16 cellular contexts compared by ENCODE assay signal in the genomic region with DNA sequence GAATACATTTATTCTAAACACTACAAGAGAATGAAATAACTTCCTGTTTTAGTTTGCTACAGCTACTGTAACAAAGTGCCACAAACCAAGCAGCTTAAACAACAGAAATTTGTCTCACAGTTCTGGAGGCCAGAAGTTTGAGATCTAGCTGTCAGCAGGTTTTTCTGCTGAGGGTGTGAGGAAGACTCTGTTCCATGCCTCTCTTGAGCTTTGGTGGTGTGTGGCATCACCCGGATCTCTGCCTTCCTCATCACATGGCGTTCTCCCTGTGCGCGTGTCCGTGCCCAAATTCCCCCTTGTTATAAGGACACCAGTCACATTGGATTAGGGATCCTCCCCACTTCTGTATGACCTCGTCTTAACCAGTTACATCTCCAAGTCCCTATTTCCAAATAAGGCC.
"Had no signal": no experiment of that assay in that cellular context is flagged by ENCODE, and none has a peak within 500 bp of the region (broad histone marks: within the 10 kb centered on the region; RNA-seq: fewer than 3 reads in every experiment).

No MANE protein-coding gene starts in this region.

- H3K27me3 ChIP-seq: body of pancreas had no signal

- H3K4me1 Mint-ChIP-seq: activated naive CD4-positive, alpha-beta T cell treated with anti-CD3 and anti-CD28 coated beads, Interleukin-2, amount 10 ng/mL, durations not matched to agents 7 days and 5 days; activated T-helper 17 cell treated with anti-CD3 and anti-CD28 coated beads, Interleukin-2, amount 50 U/mL, for 72 hours; central memory CD8-positive, alpha-beta T cell; memory B cell; neural crest cell; stimulated activated memory B cell treated with anti-CD40 and anti-IgM and Interleukin-4, amounts not matched to agents 10 μg/mL and 1 μg/mL and 100 μg/mL, for 72 hours had no signal

- DNase-seq: activated CD4-positive, alpha-beta T cell treated with anti-CD3 and anti-CD28 coated beads for 48 hours; activated naive CD4-positive, alpha-beta T cell treated with anti-CD3 and anti-CD28 coated beads, Interleukin-2, amount 10 ng/mL, durations not matched to agents 7 days and 5 days; effector memory CD8-positive, alpha-beta T cell; left cardiac atrium; pancreas; stimulated activated CD4-positive, alpha-beta T cell treated with anti-CD3 and anti-CD28 coated beads, Interleukin-1b, Interleukin-23, amount 100 ng/mL, for 48 hours had no signal

- H3K9me3 Mint-ChIP-seq: activated naive CD4-positive, alpha-beta T cell treated with anti-CD3 and anti-CD28 coated beads, Interleukin-2, amount 10 ng/mL, durations not matched to agents 7 days and 5 days; activated T-helper 17 cell treated with anti-CD3 and anti-CD28 coated beads, Interleukin-2, amount 50 U/mL, for 72 hours; central memory CD8-positive, alpha-beta T cell; effector memory CD8-positive, alpha-beta T cell; memory B cell; neural crest cell; stimulated activated memory B cell treated with anti-CD40 and anti-IgM and Interleukin-4, amounts not matched to agents 10 μg/mL and 1 μg/mL and 100 μg/mL, for 72 hours; T-helper 1 cell treated with Interleukin-12 subunit alpha and Interleukin-12 subunit beta and Interleukin-4 antibody, amounts not matched to agents 30 μg/mL and 1 μg/mL, for 36 hours; WTC11 had no signal

- H3K4me3 Mint-ChIP-seq: activated naive CD4-positive, alpha-beta T cell treated with anti-CD3 and anti-CD28 coated beads, Interleukin-2, amount 10 ng/mL, durations not matched to agents 7 days and 5 days; activated T-helper 17 cell treated with anti-CD3 and anti-CD28 coated beads, Interleukin-2, amount 50 U/mL, for 72 hours; central memory CD8-positive, alpha-beta T cell; effector memory CD8-positive, alpha-beta T cell; memory B cell; neural crest cell; stimulated activated memory B cell treated with anti-CD40 and anti-IgM and Interleukin-4, amounts not matched to agents 10 μg/mL and 1 μg/mL and 100 μg/mL, for 72 hours; T-helper 1 cell treated with Interleukin-12 subunit alpha and Interleukin-12 subunit beta and Interleukin-4 antibody, amounts not matched to agents 30 μg/mL and 1 μg/mL, for 36 hours; WTC11 had no signal

- H3K27ac ChIP-seq: body of pancreas, pancreas, SK-N-MC, tibial artery had no signal

- H3K36me3 ChIP-seq: pancreas, tibial artery had no signal

- H3K36me3 Mint-ChIP-seq: activated naive CD4-positive, alpha-beta T cell treated with anti-CD3 and anti-CD28 coated beads, Interleukin-2, amount 10 ng/mL, durations not matched to agents 7 days and 5 days; memory B cell; stimulated activated memory B cell treated with anti-CD40 and anti-IgM and Interleukin-4, amounts not matched to agents 10 μg/mL and 1 μg/mL and 100 μg/mL, for 72 hours; WTC11 had no signal

- H3K27ac Mint-ChIP-seq: activated naive CD4-positive, alpha-beta T cell treated with anti-CD3 and anti-CD28 coated beads, Interleukin-2, amount 10 ng/mL, durations not matched to agents 7 days and 5 days; activated T-helper 17 cell treated with anti-CD3 and anti-CD28 coated beads, Interleukin-2, amount 50 U/mL, for 72 hours; effector memory CD8-positive, alpha-beta T cell; memory B cell; stimulated activated memory B cell treated with anti-CD40 and anti-IgM and Interleukin-4, amounts not matched to agents 10 μg/mL and 1 μg/mL and 100 μg/mL, for 72 hours; T-helper 1 cell treated with Interleukin-12 subunit alpha and Interleukin-12 subunit beta and Interleukin-4 antibody, amounts not matched to agents 30 μg/mL and 1 μg/mL, for 36 hours; WTC11 had no signal

- ATAC-seq: activated T-helper 17 cell treated with anti-CD3 and anti-CD28 coated beads, Interleukin-2, amount 50 U/mL, for 72 hours; body of pancreas; effector memory CD8-positive, alpha-beta T cell; stimulated activated memory B cell treated with anti-CD40 and anti-IgM and Interleukin-4, amounts not matched to agents 10 μg/mL and 1 μg/mL and 100 μg/mL, for 72 hours; WTC11 had no signal

- H3K9me3 ChIP-seq: body of pancreas, pancreas, tibial artery had no signal

- H3K4me1 ChIP-seq: body of pancreas, tibial artery had no signal

- H3K4me3 ChIP-seq: body of pancreas, pancreas, SK-N-MC, tibial artery had no signal
